In the genomic region with DNA sequence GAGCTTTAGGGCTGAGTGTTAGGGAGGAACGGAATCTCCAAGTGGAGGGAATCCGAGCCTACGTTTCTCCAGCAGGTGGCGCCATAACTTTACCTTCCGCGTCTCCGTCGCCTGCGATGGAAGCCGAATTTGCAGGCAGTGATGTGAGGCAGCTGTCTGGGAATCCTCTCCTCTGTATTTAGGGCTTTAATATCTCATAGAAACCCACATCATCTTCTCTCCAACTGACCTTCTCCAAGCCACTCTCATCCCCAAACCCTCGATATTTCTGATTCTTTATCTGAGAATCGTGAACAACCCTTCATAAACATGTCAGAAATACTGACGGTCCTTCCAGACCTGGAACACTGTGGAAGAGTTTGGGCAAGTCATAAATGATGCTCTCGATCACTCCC, we compare ENCODE assay signal across 8 cellular contexts. TPM values are rescaled to one million over a fixed set of nuclear protein-coding genes. Genes with fewer than 3 reads are reported as not detected.
DNase-seq lines count a peak whose midpoint lies in the region; ATAC-seq and TF ChIP-seq lines count a peak whose summit lies in the region.

No MANE protein-coding gene starts in this region.

- no peaks in the 10 kb centered on the region for H4K20me1 ChIP-seq in HCT116 (ENCODE audit: insufficient read depth)

- H3K9me2 ChIP-seq in HCT116 (ENCODE audit: insufficient read depth), result no peaks in the 10 kb centered on the region

- H3K9me3 ChIP-seq in HCT116 (ENCODE audit: control insufficient read depth in 1 of 2, insufficient read depth in 1 of 2, low read depth in 1 of 2, low read length in 2 of 2), result no peaks in the 10 kb centered on the region
- no peaks in the 10 kb centered on the region for H3K9me3 ChIP-seq in colonic mucosa

- ATAC-seq in HCT116 (peak; percentile 96), GM18498 (IDR thresholded peaks at IDR 0.05; ENCODE audit: unreplicated experiment) (no peak)

- peak; percentile 97 for TF ChIP-seq RAD21 in HCT116 (IDR thresholded peaks at IDR 0.05; ENCODE audit: low read depth)

- POLR2A ChIA-PET in BJ (lab: Charles Lee), result no interaction called here
- POLR2A ChIA-PET in HCT116 (lab: Charles Lee), result no interaction called here

- H3K79me2 ChIP-seq in HCT116 (ENCODE audit: insufficient read depth, low read length), result no peaks in the 10 kb centered on the region

- CTCF ChIA-PET in BJ (lab: Yijun Ruan, JAX) (interaction anchor here (0.5 to 10.4 kb wide), 53 partner anchors 9 to 652 kb away, joined by 3 to 182 read pairs (median 4); no protein-coding TSS in a partner anchor), HCT116 (lab: Charles Lee) (interaction anchor here (0.6 to 3.4 kb wide), 12 partner anchors 17 to 797 kb away, joined by 3 to 62 read pairs (median 3); no protein-coding TSS in a partner anchor)

- H3K36me3 ChIP-seq in BJ (ENCODE audit: control insufficient read depth, insufficient read depth, low read length) (no peaks in the 10 kb centered on the region), HCT116 (ENCODE audit: control insufficient read depth in 1 of 2, insufficient read depth in 2 of 2, low read length in 2 of 2) (no peaks in the 10 kb centered on the region), colonic mucosa (no peaks in the 10 kb centered on the region)

- H3K9ac ChIP-seq in HCT116 (ENCODE audit: low read length) (no peak overlapping the region), colonic mucosa (ENCODE audit: low read depth in 2 of 2, low read length in 2 of 2) (no peak overlapping the region)

- RAD21 ChIA-PET in HCT116 (lab: Charles Lee; ENCODE audit: low non-redundant PET in 1 of 2, low total read pairs in 2 of 2, uncharacterized antibody in 2 of 2, unreplicated experiment in 2 of 2), result interaction anchor here (0.7 to 1.5 kb wide), 6 partner anchors 9 to 514 kb away, joined by 4 to 7 read pairs (median 5); no protein-coding TSS in a partner anchor

- 11 to 12% methylated on average over 14 of the region's 14 CpGs for WGBS in lower leg skin, 2 donors

- H3K4me3 ChIP-seq in BJ (ENCODE audit: low read depth, low read length) (no peak overlapping the region), HCT116 (replicated peaks in 1 of 2; ENCODE audit: low read depth in 1 of 2, low read length in 2 of 2) (no peak overlapping the region), colonic mucosa (no peak overlapping the region), lower leg skin (ENCODE audit: low read depth, poor library complexity, severe bottlenecking) (no peak overlapping the region)

- DNase-seq in BJ (ENCODE audit: low read depth), result no peak
- DNase-seq in HCT116 (ENCODE audit: low read depth, low spot score), result peak; percentile 60
- DNase-seq in NCI-H524 (lab: John Stamatoyannopoulos, UW), result peak; percentile 66 to 83
- peak; percentile 78 for DNase-seq in activated CD4-positive, alpha-beta T cell treated with anti-CD3 and anti-CD28 coated beads for 48 hours
- peak; percentile 73 for DNase-seq in colonic mucosa
- peak; percentile 69 to 93 for DNase-seq in lower leg skin (ENCODE audit: low spot score in 2 of 2)
- DNase-seq in stimulated activated CD4-positive, alpha-beta T cell treated with anti-CD3 and anti-CD28 coated beads, TNF-alpha, amount 100 ng/mL, for 1 hour (ENCODE audit: low read depth in 3 of 3, low spot score in 1 of 3), result peak; percentile 20 to 60 (median 22)

- intact Hi-C loops in HCT116 (cut with micrococcal nuclease) (loop anchor here (1.0 to 5.0 kb wide), 2 partner anchors 513 to 596 kb away; no protein-coding TSS in a partner anchor), colonic mucosa (cut with DNase I) (loop anchor here (2.0 to 5.0 kb wide), 2 partner anchors 511 to 596 kb away; no protein-coding TSS in a partner anchor), lower leg skin (cut with DNase I; ENCODE audit: low total_unique reads) (no loop called here)

- H3K27ac ChIP-seq in HCT116 (ENCODE audit: low read depth, low read length) (no peak overlapping the region), colonic mucosa (no peak overlapping the region)

- BruUV-seq in HCT116 (replicated peaks; lab: Mats Ljungman, UMichigan), result no TSS peak

- H2AFZ ChIP-seq in HCT116 (ENCODE audit: low read depth, low read length, poor library complexity, severe bottlenecking), result peak overlapping the region; percentile 28

- TF ChIP-seq POLR2A in HCT116 (IDR thresholded peaks at IDR 0.05; ENCODE audit: borderline replicate concordance, extremely low read depth, insufficient read depth, insufficient read length) (no peak), lower leg skin (IDR thresholded peaks at IDR 0.05) (no peak)

- H3K4me2 ChIP-seq in HCT116 (ENCODE audit: low read length), result 0 out of 2 replicates have a peak overlapping the region, but pooled peaks have one; percentile 7

- H3K27me3 ChIP-seq in BJ (ENCODE audit: control insufficient read depth, insufficient read depth, low read length) (peaks cover 7% of the 10 kb centered on the region; the same call in 1 of the 2 replicates), HCT116 (ENCODE audit: insufficient read depth, low read length) (no peaks in the 10 kb centered on the region), colonic mucosa (no peaks in the 10 kb centered on the region)

- TF ChIP-seq CTCF in BJ (IDR thresholded peaks at IDR 0.05; ENCODE audit: insufficient read depth, low read depth, low read length), result peak; percentile 83
- peak; percentile 82 to 83 (median 83) for TF ChIP-seq CTCF in HCT116 (IDR thresholded peaks at IDR 0.05 in 2 of 3, conservative IDR thresholded peaks at IDR 0.05 in 1 of 3; ENCODE audit: borderline replicate concordance in 1 of 3, insufficient read depth in 1 of 3, low read depth in 2 of 3, low read length in 2 of 3)
- peak; percentile 82 for TF ChIP-seq CTCF in colonic mucosa (IDR thresholded peaks at IDR 0.05)
- TF ChIP-seq CTCF in lower leg skin (IDR thresholded peaks at IDR 0.05), result no peak

- no peaks in the 10 kb centered on the region for H3K4me1 ChIP-seq in HCT116 (ENCODE audit: control insufficient read depth in 1 of 2, insufficient read depth in 2 of 2, low read length in 2 of 2)
- no peaks in the 10 kb centered on the region for H3K4me1 ChIP-seq in colonic mucosa

TF ChIP-seq in HCT116, 20 proteins besides CTCF, POLR2A, EP300 and RAD21:
- TF ChIP-seq POLR2AphosphoS5 (IDR thresholded peaks at IDR 0.05; ENCODE audit: low read depth, low read length), result no peak
- TF ChIP-seq ELF1 (IDR thresholded peaks at IDR 0.05; ENCODE audit: borderline replicate concordance, low read depth), result no peak
- TF ChIP-seq SP1 (IDR thresholded peaks at IDR 0.05; ENCODE audit: low read depth), result no peak
- no peak for TF ChIP-seq JUND (IDR thresholded peaks at IDR 0.05)
- TF ChIP-seq EZH2 (IDR thresholded peaks at IDR 0.05), result no peak
- TF ChIP-seq, protein P1, sequence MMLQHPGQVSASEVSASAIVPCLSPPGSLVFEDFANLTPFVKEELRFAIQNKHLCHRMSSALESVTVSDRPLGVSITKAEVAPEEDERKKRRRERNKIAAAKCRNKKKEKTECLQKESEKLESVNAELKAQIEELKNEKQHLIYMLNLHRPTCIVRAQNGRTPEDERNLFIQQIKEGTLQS (IDR thresholded peaks at IDR 0.05), result no peak
- TF ChIP-seq SRF (IDR thresholded peaks at IDR 0.05; ENCODE audit: low read depth), result no peak
- TF ChIP-seq EZH2phosphoT487 (IDR thresholded peaks at IDR 0.05; ENCODE audit: borderline replicate concordance), result no peak
- no peak for TF ChIP-seq YY1 (IDR thresholded peaks at IDR 0.05; ENCODE audit: extremely low read depth, insufficient replicate concordance, low read depth, low read length)
- no peak for TF ChIP-seq TCF7L2 (IDR thresholded peaks at IDR 0.05; ENCODE audit: borderline replicate concordance, extremely low read depth, insufficient read depth, insufficient read length)
- no peak for TF ChIP-seq EGR1 (IDR thresholded peaks at IDR 0.05; ENCODE audit: low read depth)
- TF ChIP-seq ZNF274 (IDR thresholded peaks at IDR 0.05; ENCODE audit: low read depth, low read length), result no peak
- no peak for TF ChIP-seq ZFX (IDR thresholded peaks at IDR 0.05)
- TF ChIP-seq CEBPB (IDR thresholded peaks at IDR 0.05; ENCODE audit: low read depth), result no peak
- TF ChIP-seq FOSL1 (IDR thresholded peaks at IDR 0.05; ENCODE audit: low read depth), result no peak
- no peak for TF ChIP-seq CBX3 (IDR thresholded peaks at IDR 0.05; ENCODE audit: low read depth)
- TF ChIP-seq SIN3A (IDR thresholded peaks at IDR 0.05; ENCODE audit: low read depth), result no peak
- no peak for TF ChIP-seq MAX (IDR thresholded peaks at IDR 0.05)

RNA-seq across cellular contexts. Expression of gene SIX2, which starts 27.5 kb away (rescaled TPM):
- polyA plus RNA-seq in BJ (2011; rRNA removed), result 0.23 and 0.36 TPM in 2 replicates
- polyA minus RNA-seq in BJ (2011; rRNA and poly(A)+ RNA removed), result 0.09 TPM in 1 of 2 replicates, not detected in the other
- total RNA-seq in HCT116 (2021; ENCODE audit: unreplicated experiment) (0.54 TPM), colonic mucosa (under 1 TPM in 1 of 2 donors, not detected in 1; 0.10 TPM), lower leg skin (under 1 TPM in 1 of 4 donors, not detected in 3; 0.58 TPM)
- polyA plus RNA-seq in HCT116 (2012), result 0.02 and 0.20 TPM in 2 replicates

RNA-seq across cellular contexts. Expression of gene SIX3, which starts 40.2 kb away (rescaled TPM):
- polyA plus RNA-seq in BJ (2011; rRNA removed), result not detected in 2 replicates
- polyA minus RNA-seq in BJ (2011; rRNA and poly(A)+ RNA removed), result not detected in 2 replicates
- total RNA-seq in HCT116 (2021; ENCODE audit: unreplicated experiment) (1.2 TPM), colonic mucosa (not detected), lower leg skin (not detected)
- polyA plus RNA-seq in HCT116 (2012), result 0.64 and 0.70 TPM in 2 replicates

Comparison
In these comparisons a context has a peak if more than half of its experiments do, and no peak if none do; other contexts are left out.
1. CTCF ChIP-seq: peak in BJ (single experiment), HCT116 (3 of 3) and colonic mucosa (single experiment); none in lower leg skin (0 of 3).